In the genomic region with DNA sequence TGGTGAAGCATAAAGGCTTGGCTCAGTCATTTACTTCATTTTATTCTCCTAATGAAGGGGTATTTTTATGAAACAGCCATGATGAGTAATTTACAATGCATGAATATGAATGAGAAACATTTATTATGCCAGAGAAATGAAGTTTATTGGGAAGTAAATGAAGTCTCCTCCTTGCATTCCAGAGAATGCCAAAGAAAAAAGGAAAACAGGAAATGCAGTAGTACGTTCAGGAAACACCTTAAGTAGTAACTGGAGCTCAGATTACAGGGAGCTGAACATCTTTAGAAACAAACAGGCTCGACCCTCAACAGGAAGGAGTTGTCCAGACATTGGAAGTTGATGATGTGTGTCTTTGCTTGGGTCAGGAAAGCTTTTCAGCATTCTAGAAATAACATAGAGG, we compare ENCODE assay signal across 22 cellular contexts. TPM values are rescaled to one million over a fixed set of nuclear protein-coding genes. Genes with fewer than 3 reads are reported as not detected.
DNase-seq lines count a peak whose midpoint lies in the region; ATAC-seq and TF ChIP-seq lines count a peak whose summit lies in the region.
"Had no signal": no experiment of that assay in that cellular context is flagged by ENCODE, and none has a peak within 500 bp of the region (broad histone marks: within the 10 kb centered on the region; RNA-seq: fewer than 3 reads in every experiment).

No MANE protein-coding gene starts in this region.

- H3K4me3 Mint-ChIP-seq in GM23338, result no peak overlapping the region
- no peak overlapping the region for H3K4me3 Mint-ChIP-seq in activated naive CD8-positive, alpha-beta T cell treated with anti-CD3 and anti-CD28 coated beads, Interleukin-2, amount 50 U/mL, for 24 hours

- H3K9ac ChIP-seq in smooth muscle cell (ENCODE audit: low read depth), result no peak overlapping the region

- H3F3A ChIP-seq in GM23338 (replicated peaks; ENCODE audit: low read depth), result no peaks in the 10 kb centered on the region
- H3F3A ChIP-seq in smooth muscle cell (ENCODE audit: low read depth), result no peaks in the 10 kb centered on the region

- H3K36me3 Mint-ChIP-seq in GM23338 (ENCODE audit: low read depth), result no peaks in the 10 kb centered on the region; the same call in 2 of the 3 replicates
- no peaks in the 10 kb centered on the region for H3K36me3 Mint-ChIP-seq in activated naive CD8-positive, alpha-beta T cell treated with anti-CD3 and anti-CD28 coated beads, Interleukin-2, amount 50 U/mL, for 24 hours (ENCODE audit: low read depth)

- H4K20me1 ChIP-seq in GM23338 (replicated peaks; ENCODE audit: insufficient read depth), result no peaks in the 10 kb centered on the region
- H4K20me1 ChIP-seq in smooth muscle cell (ENCODE audit: low read depth), result no peaks in the 10 kb centered on the region

- peaks cover 8% of the 10 kb centered on the region for H3K9me3 Mint-ChIP-seq in GM23338
- no peaks in the 10 kb centered on the region for H3K9me3 Mint-ChIP-seq in activated naive CD8-positive, alpha-beta T cell treated with anti-CD3 and anti-CD28 coated beads, Interleukin-2, amount 50 U/mL, for 24 hours

- H3K27ac ChIP-seq in GM23338 (ENCODE audit: low read depth), result 0 out of 2 replicates have a peak overlapping the region, but pooled peaks have one; percentile 45
- H3K27ac ChIP-seq in smooth muscle cell (ENCODE audit: low read depth), result no peak overlapping the region
- H3K27ac ChIP-seq: gastroesophageal sphincter, suprapubic skin had no signal

- H2AFZ ChIP-seq in GM23338, result peak overlapping the region; percentile 81; the same call in 1 of the 2 replicates
- peak overlapping the region; percentile 8 for H2AFZ ChIP-seq in smooth muscle cell (ENCODE audit: low read depth)

- no peaks in the 10 kb centered on the region for H3K79me2 ChIP-seq in GM23338 (replicated peaks; ENCODE audit: insufficient read depth)
- no peaks in the 10 kb centered on the region for H3K79me2 ChIP-seq in smooth muscle cell (ENCODE audit: low read depth)

- H3K27me3 Mint-ChIP-seq in GM23338 (ENCODE audit: insufficient read depth, low read depth, poor library complexity), result peaks cover 5% of the 10 kb centered on the region
- H3K27me3 Mint-ChIP-seq in activated naive CD8-positive, alpha-beta T cell treated with anti-CD3 and anti-CD28 coated beads, Interleukin-2, amount 50 U/mL, for 24 hours, result no peaks in the 10 kb centered on the region

- 43% methylated on average over 2 of the region's 2 CpGs for WGBS in smooth muscle cell (ENCODE audit: low lambda C conversion rate)

- H3K4me1 ChIP-seq in GM23338 (ENCODE audit: insufficient read depth) (peaks cover 7% of the 10 kb centered on the region), smooth muscle cell (ENCODE audit: low read depth) (no peaks in the 10 kb centered on the region)
- H3K4me1 ChIP-seq: gastroesophageal sphincter, suprapubic skin had no signal

- H3K4me2 ChIP-seq in GM23338, result peak overlapping the region; percentile 24; the same call in 1 of the 2 replicates
- no peak overlapping the region for H3K4me2 ChIP-seq in smooth muscle cell

- no peaks in the 10 kb centered on the region for H3K36me3 ChIP-seq in GM23338 (ENCODE audit: insufficient read depth)
- no peaks in the 10 kb centered on the region for H3K36me3 ChIP-seq in smooth muscle cell (ENCODE audit: low read depth)
- H3K36me3 ChIP-seq: gastroesophageal sphincter, suprapubic skin had no signal

- ATAC-seq in GM23338, result no peak
- ATAC-seq in HG03159 (IDR thresholded peaks at IDR 0.05; ENCODE audit: unreplicated experiment), result no peak
- no peak for ATAC-seq in activated naive CD8-positive, alpha-beta T cell treated with anti-CD3 and anti-CD28 coated beads, Interleukin-2, amount 50 U/mL, for 24 hours
- ATAC-seq in GM21360 (IDR thresholded peaks at IDR 0.05; ENCODE audit: unreplicated experiment), result no peak
- ATAC-seq: gastroesophageal sphincter, mucosa of descending colon had no signal

- H3K27me3 ChIP-seq in GM23338 (ENCODE audit: insufficient read depth), result no peaks in the 10 kb centered on the region
- no peaks in the 10 kb centered on the region for H3K27me3 ChIP-seq in smooth muscle cell (ENCODE audit: low read depth)

- no peak overlapping the region for H3K4me3 ChIP-seq in GM23338
- no peak overlapping the region for H3K4me3 ChIP-seq in fibroblast of villous mesenchyme (ENCODE audit: low read depth, low read length)
- no peak overlapping the region for H3K4me3 ChIP-seq in smooth muscle cell
- H3K4me3 ChIP-seq: gastroesophageal sphincter, mucosa of descending colon, suprapubic skin had no signal

- TF ChIP-seq CTCF in GM23338 (conservative IDR thresholded peaks at IDR 0.05; ENCODE audit: low read depth in 2 of 2), result no peak
- no peak for TF ChIP-seq CTCF in fibroblast of villous mesenchyme (IDR thresholded peaks at IDR 0.05; ENCODE audit: insufficient read depth, low read depth, low read length)
- TF ChIP-seq CTCF in smooth muscle cell (IDR thresholded peaks at IDR 0.05; ENCODE audit: borderline replicate concordance, insufficient read depth, poor library complexity, severe bottlenecking), result no peak

- H3K27ac Mint-ChIP-seq in GM23338, result no peak overlapping the region
- no peak overlapping the region for H3K27ac Mint-ChIP-seq in activated naive CD8-positive, alpha-beta T cell treated with anti-CD3 and anti-CD28 coated beads, Interleukin-2, amount 50 U/mL, for 24 hours

- DNase-seq in GM23338 (ENCODE audit: low spot score) (peak; percentile 4), amniotic epithelial cell (ENCODE audit: low read depth) (peak; percentile 13), fibroblast of villous mesenchyme (ENCODE audit: low read depth) (peak; percentile 33), smooth muscle cell (lab: John Stamatoyannopoulos, UW; ENCODE audit: unreplicated experiment) (no peak)
- DNase-seq in activated naive CD8-positive, alpha-beta T cell treated with anti-CD3 and anti-CD28 coated beads, Interleukin-2, amount 50 U/mL, for 24 hours, result no peak
- DNase-seq: activated CD4-positive, alpha-beta T cell treated with anti-CD3 and anti-CD28 coated beads, Interleukin-2, amount 50 U/mL, for 1 hour; activated gamma-delta T cell; AML-193; aorta; DND-41; mucosa of descending colon; NCI-H1105 treated with DMSO at 0.1 percent for 48 hours; NCI-H2081 treated with DMSO at 0.1 percent for 48 hours; NCI-H510A; retina had no signal

- H3K4me1 Mint-ChIP-seq in GM23338, result peaks cover 9% of the 10 kb centered on the region
- peaks cover 9% of the 10 kb centered on the region for H3K4me1 Mint-ChIP-seq in activated naive CD8-positive, alpha-beta T cell treated with anti-CD3 and anti-CD28 coated beads, Interleukin-2, amount 50 U/mL, for 24 hours

- no peaks in the 10 kb centered on the region for H3K9me3 ChIP-seq in smooth muscle cell (replicated peaks; ENCODE audit: low read depth)
- H3K9me3 ChIP-seq: gastroesophageal sphincter, mucosa of descending colon, suprapubic skin had no signal

- H3K9me2 ChIP-seq in GM23338 (ENCODE audit: insufficient read depth), result peaks cover 25% of the 10 kb centered on the region

TF ChIP-seq in GM23338, 12 proteins besides CTCF, POLR2A, EP300 and RAD21:
- TF ChIP-seq, protein P1, sequence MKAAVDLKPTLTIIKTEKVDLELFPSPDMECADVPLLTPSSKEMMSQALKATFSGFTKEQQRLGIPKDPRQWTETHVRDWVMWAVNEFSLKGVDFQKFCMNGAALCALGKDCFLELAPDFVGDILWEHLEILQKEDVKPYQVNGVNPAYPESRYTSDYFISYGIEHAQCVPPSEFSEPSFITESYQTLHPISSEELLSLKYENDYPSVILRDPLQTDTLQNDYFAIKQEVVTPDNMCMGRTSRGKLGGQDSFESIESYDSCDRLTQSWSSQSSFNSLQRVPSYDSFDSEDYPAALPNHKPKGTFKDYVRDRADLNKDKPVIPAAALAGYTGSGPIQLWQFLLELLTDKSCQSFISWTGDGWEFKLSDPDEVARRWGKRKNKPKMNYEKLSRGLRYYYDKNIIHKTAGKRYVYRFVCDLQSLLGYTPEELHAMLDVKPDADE (IDR thresholded peaks at IDR 0.05), result no peak

RNA-seq across cellular contexts. Expression of a gene that starts 4.6 kb away (rescaled TPM):
- total RNA-seq in GM23338 (2014; rRNA removed; shearing (Covaris generic)), result not detected in 2 replicates
- not detected in 2 replicates for polyA plus RNA-seq in GM23338 (2016; fragmentation: Nextera tagmentation; extraction: Ambion mirVana)
- 26.7 and 28.9 TPM in 2 replicates for total RNA-seq in fibroblast of villous mesenchyme
- total RNA-seq in smooth muscle cell, result 18.6 and 23.1 TPM in 2 replicates
- polyA plus RNA-seq in smooth muscle cell, result 5.3 and 8.5 TPM in 2 replicates
- total RNA-seq: aorta; chondrocyte; liver; mucosa of descending colon; T-helper 1 cell treated with Interleukin-12 subunit alpha and Interleukin-12 subunit beta and Interleukin-4 antibody, amounts not matched to agents 30 ng/mL and 1 ng/mL, for 36 hours had no signal
- polyA plus RNA-seq: aorta, liver had no signal

RNA-seq across cellular contexts. Expression of a gene that starts 7.9 kb away (rescaled TPM):
- not detected in 2 replicates for total RNA-seq in GM23338 (2014; rRNA removed; shearing (Covaris generic))
- polyA plus RNA-seq in GM23338 (2016; fragmentation: Nextera tagmentation; extraction: Ambion mirVana), result not detected in 2 replicates
- under 0.01 and 0.32 TPM in 2 replicates for total RNA-seq in fibroblast of villous mesenchyme
- 2.3 and 2.7 TPM in 2 replicates for total RNA-seq in smooth muscle cell
- polyA plus RNA-seq in smooth muscle cell, result 1.1 and 1.8 TPM in 2 replicates
- total RNA-seq: aorta; chondrocyte; gastroesophageal sphincter; liver; mucosa of descending colon; T-helper 1 cell treated with Interleukin-12 subunit alpha and Interleukin-12 subunit beta and Interleukin-4 antibody, amounts not matched to agents 30 ng/mL and 1 ng/mL, for 36 hours had no signal
- polyA plus RNA-seq: aorta, liver had no signal

RNA-seq across cellular contexts. Expression of a gene that starts 19.9 kb away (rescaled TPM):
- not detected in 2 replicates for total RNA-seq in GM23338 (2014; rRNA removed; shearing (Covaris generic))
- polyA plus RNA-seq in GM23338 (2016; fragmentation: Nextera tagmentation; extraction: Ambion mirVana) (not detected in 2 replicates), smooth muscle cell (not detected in 2 replicates)
- total RNA-seq in fibroblast of villous mesenchyme (not detected in 2 replicates), smooth muscle cell (not detected in 2 replicates)
- total RNA-seq: aorta; chondrocyte; gastroesophageal sphincter; liver; mucosa of descending colon; T-helper 1 cell treated with Interleukin-12 subunit alpha and Interleukin-12 subunit beta and Interleukin-4 antibody, amounts not matched to agents 30 ng/mL and 1 ng/mL, for 36 hours had no signal
- polyA plus RNA-seq: aorta, liver had no signal

RNA-seq across cellular contexts. Expression of a gene that starts 26.9 kb away (rescaled TPM):
- total RNA-seq in GM23338 (2014; rRNA removed; shearing (Covaris generic)), result not detected in 2 replicates
- polyA plus RNA-seq in GM23338 (2016; fragmentation: Nextera tagmentation; extraction: Ambion mirVana) (not detected in 2 replicates), smooth muscle cell (not detected in 2 replicates)
- total RNA-seq in fibroblast of villous mesenchyme (not detected in 2 replicates), smooth muscle cell (0.09 TPM in 1 of 2 replicates, not detected in the other)
- total RNA-seq: aorta; chondrocyte; gastroesophageal sphincter; liver; mucosa of descending colon; T-helper 1 cell treated with Interleukin-12 subunit alpha and Interleukin-12 subunit beta and Interleukin-4 antibody, amounts not matched to agents 30 ng/mL and 1 ng/mL, for 36 hours had no signal
- polyA plus RNA-seq: aorta, liver had no signal

RNA-seq across cellular contexts. Expression of a gene that starts 46.8 kb away (rescaled TPM):
- not detected in 2 replicates for total RNA-seq in GM23338 (2014; rRNA removed; shearing (Covaris generic))
- not detected in 2 replicates for polyA plus RNA-seq in GM23338 (2016; fragmentation: Nextera tagmentation; extraction: Ambion mirVana)
- not detected in 2 replicates for total RNA-seq in fibroblast of villous mesenchyme
- total RNA-seq in smooth muscle cell, result 0.18 and 0.40 TPM in 2 replicates
- not detected in 2 replicates for polyA plus RNA-seq in smooth muscle cell
- total RNA-seq: aorta; chondrocyte; gastroesophageal sphincter; liver; mucosa of descending colon; T-helper 1 cell treated with Interleukin-12 subunit alpha and Interleukin-12 subunit beta and Interleukin-4 antibody, amounts not matched to agents 30 ng/mL and 1 ng/mL, for 36 hours had no signal
- polyA plus RNA-seq: aorta, liver had no signal

Comparison
In these comparisons a context has a peak if more than half of its experiments do, and no peak if none do; other contexts are left out.
1. DNase-seq: peak in GM23338 (single experiment), amniotic epithelial cell (single experiment) and fibroblast of villous mesenchyme (single experiment); none in smooth muscle cell (single experiment) and activated naive CD8-positive, alpha-beta T cell treated with anti-CD3 and anti-CD28 coated beads, Interleukin-2, amount 50 U/mL, for 24 hours (single experiment).
2. RNA of a gene that starts 4.6 kb away (total RNA-seq): 26.7 to 28.9 TPM in fibroblast of villous mesenchyme and 18.6 to 23.1 TPM in smooth muscle cell; not detected in GM23338; every median in the first group is over 10 times any median in the second.